In genomic region chr22:42930810-42931420, GRCh38 we compare ENCODE assay signal across 8 cellular contexts.
DNase-seq lines count a peak whose midpoint lies in the region; ATAC-seq and TF ChIP-seq lines count a peak whose summit lies in the region.

No MANE protein-coding gene starts in this region.

- no peaks in the 10 kb centered on the region for H3K36me3 ChIP-seq in GM06990 (ENCODE audit: control insufficient read depth, insufficient read depth, low read length)
- no peaks in the 10 kb centered on the region; the same call in 1 of the 2 replicates for H3K36me3 ChIP-seq in IMR-90 (ENCODE audit: control insufficient read depth, insufficient read depth, low read length)
- no peaks in the 10 kb centered on the region for H3K36me3 ChIP-seq in psoas muscle (ENCODE audit: insufficient read depth in 1 of 2, low read depth in 1 of 2)

- no peak overlapping the region for H2BK20ac ChIP-seq in IMR-90 (ENCODE audit: low read depth, low read length)

- intact Hi-C loops in IMR-90 (cut with micrococcal nuclease) = loop anchor here (5.0 kb wide), 1 partner anchor 81 kb away; no protein-coding TSS in a partner anchor
- intact Hi-C loops in psoas muscle (cut with DNase I) = no loop called here

- TF ChIP-seq RAD21 in IMR-90 (IDR thresholded peaks at IDR 0.05; ENCODE audit: low read length) = peak; percentile 42

- no peak overlapping the region for H3K4me2 ChIP-seq in IMR-90 (ENCODE audit: low read depth, low read length)

- H2BK5ac ChIP-seq in IMR-90 (ENCODE audit: low read depth, low read length, poor library complexity, severe bottlenecking) = peak overlapping the region; percentile 42

- H3K4me3 ChIP-seq in GM06990 (replicated peaks; ENCODE audit: low read depth, low read length) = peak overlapping the region; percentile 43
- no peak overlapping the region for H3K4me3 ChIP-seq in IMR-90 (ENCODE audit: insufficient read depth, low read depth, low read length)
- H3K4me3 ChIP-seq in epithelial cell of esophagus (ENCODE audit: low read length) = no peak overlapping the region
- H3K4me3 ChIP-seq in psoas muscle = no peak overlapping the region

- peaks cover 50 to 88% of the 10 kb centered on the region in 2 experiments for H3K79me1 ChIP-seq in IMR-90 (ENCODE audit: low read depth in 1 of 2, low read length in 2 of 2)

- no peak overlapping the region for H2AFZ ChIP-seq in IMR-90 (replicated peaks; ENCODE audit: low read length, poor library complexity)

- no peak overlapping the region for H3K9ac ChIP-seq in IMR-90 (ENCODE audit: low read depth, low read length)

- H4K5ac ChIP-seq in IMR-90 (ENCODE audit: low read depth, low read length) = no peak overlapping the region

- H3K23ac ChIP-seq in IMR-90 (ENCODE audit: low read depth, low read length) = peak overlapping the region; percentile 28

- no TSS peak for BruUV-seq in IMR-90 (replicated peaks; lab: Mats Ljungman, UMichigan)

- 100% methylated on average over 1 of the region's 9 CpGs; no CpG with 5 or more reads in 1 of the 2 experiments for WGBS in IMR-90 (ENCODE audit: extremely low coverage in 2 of 2, insufficient read length in 1 of 2), 2 experiments
- WGBS in psoas muscle, 3 donors = 51 to 69% (median 53%) methylated on average over 9 of the region's 9 CpGs

- CTCF ChIA-PET in IMR-90 (lab: Yijun Ruan, JAX) = no interaction called here

- peak; percentile 37 for DNase-seq in GM06990 (ENCODE audit: extremely low read depth, insufficient read length)
- DNase-seq in IMR-90 = peak; percentile 52
- DNase-seq in epithelial cell of esophagus (ENCODE audit: low read depth) = peak; percentile 92
- DNase-seq in psoas muscle = peak; percentile 39 to 74
- no peak for DNase-seq in effector CD4-positive, alpha-beta T cell
- DNase-seq in NCI-H1694 treated with DMSO at 0.1 percent for 48 hours (lab: John Stamatoyannopoulos, UW) = no peak

- H3K18ac ChIP-seq in IMR-90 (ENCODE audit: low read depth, low read length) = no peak overlapping the region

- H3K4me1 ChIP-seq in IMR-90 (ENCODE audit: control insufficient read depth, insufficient read depth, low read length) = peaks cover 37% of the 10 kb centered on the region
- H3K4me1 ChIP-seq in psoas muscle = peaks cover 90% of the 10 kb centered on the region

- TF ChIP-seq CTCF in GM06990 (IDR thresholded peaks at IDR 0.05; ENCODE audit: insufficient read depth, low read length, poor library complexity, severe bottlenecking) (peak; percentile 47), IMR-90 (conservative IDR thresholded peaks at IDR 0.05; ENCODE audit: low read depth, low read length) (0 out of 2 replicates have a peak, but pooled peaks have one; percentile 13), epithelial cell of esophagus (IDR thresholded peaks at IDR 0.05; ENCODE audit: insufficient read depth, low read depth, low read length, missing control alignments) (peak; percentile 80), psoas muscle (IDR thresholded peaks at IDR 0.05) (peak; percentile 10)

- peak overlapping the region; percentile 20; the same call in 1 of the 3 replicates for H2BK15ac ChIP-seq in IMR-90 (ENCODE audit: low read depth, low read length)

- H3K27me3 ChIP-seq in GM06990 (replicated peaks; ENCODE audit: control insufficient read depth, insufficient read depth, low read length) (no peaks in the 10 kb centered on the region), IMR-90 (ENCODE audit: control insufficient read depth, insufficient read depth, low read length) (no peaks in the 10 kb centered on the region), psoas muscle (ENCODE audit: insufficient read depth in 3 of 3, low read length in 2 of 3) (no peaks in the 10 kb centered on the region)

- H4K8ac ChIP-seq in IMR-90 (ENCODE audit: low read depth in 2 of 2, low read length in 2 of 2) = peak overlapping the region in 1 of 2 experiments; percentile 19; a peak in 1 of 4 replicates

- peaks cover 73% of the 10 kb centered on the region for H4K20me1 ChIP-seq in IMR-90 (ENCODE audit: insufficient read depth, low read length)

- ATAC-seq in IMR-90 (ENCODE audit: low read depth) = no peak
- peak; percentile 56 to 77 (median 71) for ATAC-seq in psoas muscle
- ATAC-seq in HG02840 (IDR thresholded peaks at IDR 0.05; ENCODE audit: low FRiP score, unreplicated experiment) = no peak
- no peak for ATAC-seq in GM18870 (IDR thresholded peaks at IDR 0.05; ENCODE audit: unreplicated experiment)

- dilution Hi-C loops in IMR-90 (cut with HindIII; ENCODE audit: low sequenced_read_pairs, unreplicated experiment) = no loop called here

- peaks cover 53% of the 10 kb centered on the region for H3K9me1 ChIP-seq in IMR-90 (ENCODE audit: insufficient read depth, low read length)

- H2AK5ac ChIP-seq in IMR-90 (ENCODE audit: low read depth, low read length) = peak overlapping the region; percentile 25

- peak overlapping the region; percentile 58 for H2AK9ac ChIP-seq in IMR-90 (replicated peaks; ENCODE audit: low read depth, low read length, poor library complexity)

- H3K27ac ChIP-seq in IMR-90 (ENCODE audit: insufficient read depth, low read length) (0 out of 2 replicates have a peak overlapping the region, but pooled peaks have one; percentile 19), psoas muscle (peak overlapping the region; percentile 77)

- no peaks in the 10 kb centered on the region for H3K9me3 ChIP-seq in IMR-90 (ENCODE audit: control insufficient read depth, insufficient read depth, low read length)
- H3K9me3 ChIP-seq in psoas muscle = no peaks in the 10 kb centered on the region

- H4K91ac ChIP-seq in IMR-90 (ENCODE audit: insufficient read depth, low read depth, low read length) = no peak overlapping the region

- in situ Hi-C loops in IMR-90 (cut with MboI; ENCODE audit: low sequenced_read_pairs) = no loop called here

- peak overlapping the region; percentile 51; the same call in 1 of the 2 replicates for H3K14ac ChIP-seq in IMR-90 (replicated peaks; ENCODE audit: low read depth, low read length)

- POLR2A ChIA-PET in IMR-90 (lab: Charles Lee; ENCODE audit: unreplicated experiment) = no interaction called here

- H2BK120ac ChIP-seq in IMR-90 (ENCODE audit: low read depth, low read length) = no peak overlapping the region

- no peak for TF ChIP-seq POLR2A in IMR-90 (IDR thresholded peaks at IDR 0.05; ENCODE audit: low read depth, low read length)

- no peak overlapping the region for H3K56ac ChIP-seq in IMR-90 (ENCODE audit: extremely low read depth, insufficient read depth, low read length)

- peak overlapping the region; percentile 57 for H3K4ac ChIP-seq in IMR-90 (ENCODE audit: low read depth, low read length)

TF ChIP-seq in IMR-90, 13 proteins besides CTCF, POLR2A, EP300 and RAD21:
- TF ChIP-seq USF2 (IDR thresholded peaks at IDR 0.05; ENCODE audit: low read depth, low read length) (peak; percentile 45; the same call in 1 of the 2 replicates), SMC3 (IDR thresholded peaks at IDR 0.05; ENCODE audit: low read depth, low read length) (peak; percentile 12; the same call in 1 of the 2 replicates), BHLHE40 (IDR thresholded peaks at IDR 0.05; ENCODE audit: low read depth, low read length) (no peak)

Comparison
In these comparisons a context has a peak if more than half of its experiments do, and no peak if none do; other contexts are left out.
1. DNase-seq: peak in GM06990 (single experiment), IMR-90 (single experiment), epithelial cell of esophagus (single experiment) and psoas muscle (2 of 2); none in effector CD4-positive, alpha-beta T cell (single experiment) and NCI-H1694 treated with DMSO at 0.1 percent for 48 hours (single experiment).
2. CTCF ChIP-seq: peak in every context shown above with its lines; median percentile 80 in epithelial cell of esophagus; 47 in GM06990; 13 in IMR-90; 10 in psoas muscle.
3. ATAC-seq: peak in psoas muscle (4 of 4); none in IMR-90 (single experiment), HG02840 (single experiment) and GM18870 (single experiment).